Comparison of ENCODE assay signal across 8 cellular contexts in the genomic region with DNA sequence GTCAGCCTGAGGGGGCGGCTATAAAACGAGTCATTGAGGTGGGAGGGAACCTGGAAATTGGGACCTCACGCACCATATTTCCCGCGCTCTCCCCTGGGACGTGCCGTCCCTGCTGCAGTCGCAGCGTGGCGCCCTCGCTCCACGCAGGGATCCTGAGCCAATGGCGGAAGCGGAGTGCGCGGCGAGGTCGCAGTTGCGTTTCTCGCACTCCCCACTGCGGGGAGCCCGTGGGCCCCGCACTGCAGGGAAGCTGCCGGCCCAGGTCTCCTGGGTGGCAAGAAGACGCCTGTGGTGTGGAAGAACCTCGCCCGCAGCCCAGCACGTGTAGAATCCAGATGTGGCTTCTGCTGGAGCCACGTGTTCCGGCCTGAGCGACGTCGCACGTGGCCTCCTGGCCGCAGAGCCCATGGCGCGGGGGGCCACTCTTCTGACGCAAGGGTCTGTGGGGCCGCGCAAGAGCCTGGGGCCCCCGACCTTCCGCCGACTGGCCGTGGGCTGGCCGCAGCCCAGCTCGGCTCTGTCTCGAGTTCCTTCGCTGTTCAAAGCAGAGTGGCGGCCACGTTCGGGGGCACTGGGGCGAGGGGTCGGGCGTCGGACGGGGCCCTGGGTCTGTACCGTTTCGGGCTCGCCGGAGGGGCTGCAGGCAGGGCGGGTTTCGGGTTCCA. TPM values are rescaled to one million over a fixed set of nuclear protein-coding genes. Genes with fewer than 3 reads are reported as not detected.
DNase-seq lines count a peak whose midpoint lies in the region; ATAC-seq and TF ChIP-seq lines count a peak whose summit lies in the region.

No MANE protein-coding gene starts in this region.

- H3K4me1 Mint-ChIP-seq in progenitor cell of endocrine pancreas (ENCODE audit: low read depth), result no peaks in the 10 kb centered on the region

- no peaks in the 10 kb centered on the region for H3K36me3 Mint-ChIP-seq in progenitor cell of endocrine pancreas (ENCODE audit: insufficient read depth)

- TF ChIP-seq CTCF in GM12874 (IDR thresholded peaks at IDR 0.05; ENCODE audit: insufficient read depth, low read depth, low read length) (peak; percentile 85), RWPE1 (conservative IDR thresholded peaks at IDR 0.05; ENCODE audit: low read depth) (peak; percentile 95), progenitor cell of endocrine pancreas (IDR thresholded peaks at IDR 0.05; ENCODE audit: unreplicated experiment) (no peak), uterus (IDR thresholded peaks at IDR 0.05) (peak; percentile 30 to 68 (median 43))

- H3K4me1 ChIP-seq in uterus, result peaks cover 0 to 8% of the 10 kb centered on the region in 2 donors

- intact Hi-C loops in Right ventricle myocardium inferior (cut with DNase I) (loop anchor here (5.0 to 10.0 kb wide), 2 partner anchors 315 to 453 kb away; no protein-coding TSS in a partner anchor), uterus (cut with DNase I; ENCODE audit: low total_unique reads) (no loop called here)

- no peak overlapping the region for H3K4me3 ChIP-seq in uterus

- no peak overlapping the region for H3K27ac Mint-ChIP-seq in progenitor cell of endocrine pancreas

- CTCF ChIA-PET in RWPE1 (lab: Yijun Ruan, JAX), result interaction anchor here (0.5 to 4.6 kb wide), 42 partner anchors 10 to 350 kb away, joined by 3 to 77 read pairs (median 4); a partner anchor contains a TSS

- POLR2A ChIA-PET in RWPE1 (lab: Yijun Ruan, JAX; ENCODE audit: low non-redundant PET), result interaction anchor here (0.5 kb wide), 1 partner anchor 29 kb away, joined by 7 read pairs; no protein-coding TSS in a partner anchor

- no peaks in the 10 kb centered on the region for H3K36me3 ChIP-seq in uterus

- peak; percentile 73 for ATAC-seq in HG03095 (IDR thresholded peaks at IDR 0.05; ENCODE audit: unreplicated experiment)
- ATAC-seq in Right ventricle myocardium inferior, result peak; percentile 75

- H3K9me3 ChIP-seq in uterus, result no peaks in the 10 kb centered on the region

- H3K9me3 Mint-ChIP-seq in progenitor cell of endocrine pancreas (ENCODE audit: low read depth), result no peaks in the 10 kb centered on the region

- peaks cover 16% of the 10 kb centered on the region for H3K27me3 Mint-ChIP-seq in progenitor cell of endocrine pancreas

- peaks cover 0 to 25% of the 10 kb centered on the region in 2 donors for H3K27me3 ChIP-seq in uterus

- DNase-seq in RWPE1 (ENCODE audit: low spot score), result peak; percentile 92
- DNase-seq in activated naive CD4-positive, alpha-beta T cell treated with anti-CD3 and anti-CD28 coated beads, Interleukin-2, amount 50 U/mL, for 16 hours, result peak; percentile 85
- DNase-seq in Right ventricle myocardium inferior (ENCODE audit: missing footprints), result peak; percentile 82
- DNase-seq in progenitor cell of endocrine pancreas (ENCODE audit: low spot score, unreplicated experiment), result peak; percentile 71
- peak in 1 of 2 donors; percentile 29 for DNase-seq in uterus
- DNase-seq in OCI-M1 (lab: John Stamatoyannopoulos, UW), result no peak

- TF ChIP-seq POLR2A in uterus (IDR thresholded peaks at IDR 0.05), result no peak

- no peak overlapping the region for H3K4me3 Mint-ChIP-seq in progenitor cell of endocrine pancreas (ENCODE audit: low read depth)

- H3K27ac ChIP-seq in RWPE1, result no peak overlapping the region
- H3K27ac ChIP-seq in uterus, result no peak overlapping the region

RNA-seq across cellular contexts. Expression of a gene that starts 26.4 kb away (rescaled TPM):
- total RNA-seq in Right ventricle myocardium inferior (44.5 TPM), progenitor cell of endocrine pancreas (67.3 and 74.5 TPM in 2 replicates), uterus (10 to 100 TPM in 2 of 4 donors, 1 to 10 TPM in 2; 2.8 to 36.2 (median 13.6) TPM)

RNA-seq across cellular contexts. Expression of a gene that starts 32.5 kb away (rescaled TPM):
- 444 TPM for total RNA-seq in Right ventricle myocardium inferior
- total RNA-seq in progenitor cell of endocrine pancreas, result 159 and 167 TPM in 2 replicates
- total RNA-seq in uterus, result 100 to 1,000 TPM in 2 of 4 donors, 10 to 100 TPM in 2; 78.3 to 134 (median 111) TPM

RNA-seq across cellular contexts. Expression of a gene that starts 42.5 kb away (rescaled TPM):
- total RNA-seq in Right ventricle myocardium inferior (8.2 TPM), progenitor cell of endocrine pancreas (24.0 and 25.5 TPM in 2 replicates), uterus (10 to 100 TPM in 2 of 4 donors, 1 to 10 TPM in 2; 7.6 to 19.5 (median 13.8) TPM)
